ENCODE assay signal across 1 cellular context in the genomic region with DNA sequence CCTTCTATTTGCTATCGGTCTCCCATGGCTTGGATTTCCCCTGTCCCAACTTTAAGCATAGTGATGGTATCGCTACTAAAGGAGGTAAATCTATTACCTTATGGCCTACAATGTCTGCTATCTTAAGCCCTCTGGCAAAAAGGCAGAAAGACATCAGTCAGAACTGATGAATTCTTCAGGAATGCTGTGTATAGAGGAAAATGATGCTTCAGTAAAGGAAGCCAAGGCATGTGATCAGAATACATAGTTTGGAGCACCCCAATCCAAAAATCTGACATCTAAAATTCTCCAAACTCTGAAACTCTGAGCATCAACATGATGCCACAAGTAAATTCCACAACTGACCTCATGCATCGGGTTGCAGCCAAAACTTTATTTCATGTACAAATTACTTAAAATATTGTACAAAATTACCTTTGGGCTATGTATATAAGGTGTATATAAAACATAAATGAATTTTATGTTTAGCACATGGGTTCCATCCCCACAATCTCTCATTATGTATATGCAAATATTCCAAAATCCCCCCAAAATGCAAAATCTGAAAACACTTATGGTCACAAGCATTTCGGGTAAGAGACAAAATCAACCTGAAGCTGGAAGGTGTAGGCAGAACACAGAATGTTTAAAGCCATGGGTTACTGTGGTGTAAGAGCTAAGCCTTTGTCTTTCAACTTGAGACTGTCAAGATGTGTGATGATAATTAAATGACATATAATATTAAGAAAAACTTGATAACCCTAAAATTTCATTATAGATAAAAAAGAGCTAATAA.
TF ChIP-seq lines count a peak whose summit lies in the region.

No MANE protein-coding gene starts in this region.

TF ChIP-seq in A549, 52 proteins besides CTCF, POLR2A, EP300 and RAD21 (continued from another document):
- no peak for TF ChIP-seq HOXA7 (CRISPR knock-in tag; IDR thresholded peaks at IDR 0.05)
- no peak for TF ChIP-seq NFE2L2 (conservative IDR thresholded peaks at IDR 0.05; ENCODE audit: low read length)
- no peak for TF ChIP-seq RARB (CRISPR knock-in tag; IDR thresholded peaks at IDR 0.05)
- no peak for TF ChIP-seq MAFK (IDR thresholded peaks at IDR 0.05; ENCODE audit: partially characterized antibody)
- TF ChIP-seq, protein P1, sequence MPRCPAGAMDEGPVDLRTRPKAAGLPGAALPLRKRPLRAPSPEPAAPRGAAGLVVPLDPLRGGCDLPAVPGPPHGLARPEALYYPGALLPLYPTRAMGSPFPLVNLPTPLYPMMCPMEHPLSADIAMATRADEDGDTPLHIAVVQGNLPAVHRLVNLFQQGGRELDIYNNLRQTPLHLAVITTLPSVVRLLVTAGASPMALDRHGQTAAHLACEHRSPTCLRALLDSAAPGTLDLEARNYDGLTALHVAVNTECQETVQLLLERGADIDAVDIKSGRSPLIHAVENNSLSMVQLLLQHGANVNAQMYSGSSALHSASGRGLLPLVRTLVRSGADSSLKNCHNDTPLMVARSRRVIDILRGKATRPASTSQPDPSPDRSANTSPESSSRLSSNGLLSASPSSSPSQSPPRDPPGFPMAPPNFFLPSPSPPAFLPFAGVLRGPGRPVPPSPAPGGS (IDR thresholded peaks at IDR 0.05) = no peak
TF ChIP-seq in A549: peak in this region for 0.
